ENCODE assay signal across 1 cellular context in genomic region chr2:179876266-179876665, GRCh38.
TF ChIP-seq lines count a peak whose summit lies in the region.

No MANE protein-coding gene starts in this region.

TF ChIP-seq in HepG2, 621 proteins besides CTCF, POLR2A, EP300 and RAD21:
- TF ChIP-seq TCF7 (IDR thresholded peaks at IDR 0.05; ENCODE audit: low read depth) (no peak), ZNF225 (CRISPR knock-in tag; IDR thresholded peaks at IDR 0.05) (no peak), ZNF790 (CRISPR knock-in tag; IDR thresholded peaks at IDR 0.05; ENCODE audit: borderline replicate concordance) (no peak)
